Comparison of ENCODE assay signal across 1 cellular context in genomic region chr11:844693-845644, GRCh38.
TF ChIP-seq lines count a peak whose summit lies in the region.

No MANE protein-coding gene starts in this region.

TF ChIP-seq in A549, 52 proteins besides CTCF, POLR2A, EP300 and RAD21 (continued from another document):
- peak; percentile 12 for TF ChIP-seq PBX3 (IDR thresholded peaks at IDR 0.05)
- TF ChIP-seq ZSCAN20 (CRISPR knock-in tag; IDR thresholded peaks at IDR 0.05), result no peak
- TF ChIP-seq HOXB13 (CRISPR knock-in tag; IDR thresholded peaks at IDR 0.05; ENCODE audit: low read depth), result 0 out of 2 replicates have a peak, but pooled peaks have one; percentile 37
- TF ChIP-seq CBX2 (IDR thresholded peaks at IDR 0.05; ENCODE audit: borderline replicate concordance, low read depth), result no peak
- TF ChIP-seq BHLHE40 (IDR thresholded peaks at IDR 0.05; ENCODE audit: low read depth, low read length), result peak; percentile 36; the same call in 1 of the 2 replicates
